ENCODE assay signal across 1 cellular context in the genomic region with DNA sequence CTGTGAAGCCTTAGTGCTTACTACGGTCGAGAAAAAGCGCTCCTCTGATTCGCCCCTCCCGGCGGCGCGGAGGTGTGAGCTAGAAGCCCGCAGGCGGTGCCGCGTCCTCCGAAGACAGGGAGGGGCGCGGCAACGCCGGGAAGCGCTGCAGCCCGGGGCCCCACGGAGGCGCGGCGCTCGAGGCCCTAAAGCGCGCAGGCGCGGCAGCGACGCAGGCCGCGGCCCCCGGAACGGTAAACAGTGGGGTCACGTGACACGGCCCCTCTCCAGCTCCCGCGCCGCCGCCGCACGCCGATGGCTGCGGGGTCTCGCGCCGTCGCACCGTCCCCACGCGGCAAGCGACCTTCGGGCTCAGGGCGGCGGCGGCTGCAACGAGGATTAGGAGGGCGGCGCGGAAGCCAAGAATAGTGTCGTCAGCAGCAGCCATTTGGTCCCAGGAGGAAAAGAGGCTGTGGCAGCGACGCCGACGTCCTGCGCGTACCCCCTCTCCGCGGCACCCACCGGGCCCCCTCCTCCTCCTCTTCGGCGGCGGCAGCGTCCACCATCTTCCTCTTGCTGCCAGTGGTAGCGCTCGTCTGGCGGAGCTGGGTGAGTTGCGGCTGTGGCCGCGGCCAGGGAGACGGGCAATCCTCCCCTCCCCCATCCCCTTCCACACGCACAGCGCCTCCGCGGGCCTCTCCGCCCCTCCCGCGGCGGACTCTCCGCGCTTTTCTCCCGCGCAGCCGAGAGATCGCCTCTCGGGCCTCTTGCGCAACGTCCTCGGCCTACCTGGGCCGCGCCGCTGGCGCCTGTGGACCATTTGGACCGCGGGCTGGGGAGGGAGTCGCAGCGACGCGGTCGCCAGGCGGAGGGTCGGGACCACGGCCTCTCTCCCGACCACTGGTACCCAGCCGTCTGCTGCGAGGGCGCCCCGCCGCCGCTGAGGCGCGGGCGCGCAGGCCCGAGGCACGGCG.
TF ChIP-seq lines count a peak whose summit lies in the region.

A gene with protein sequence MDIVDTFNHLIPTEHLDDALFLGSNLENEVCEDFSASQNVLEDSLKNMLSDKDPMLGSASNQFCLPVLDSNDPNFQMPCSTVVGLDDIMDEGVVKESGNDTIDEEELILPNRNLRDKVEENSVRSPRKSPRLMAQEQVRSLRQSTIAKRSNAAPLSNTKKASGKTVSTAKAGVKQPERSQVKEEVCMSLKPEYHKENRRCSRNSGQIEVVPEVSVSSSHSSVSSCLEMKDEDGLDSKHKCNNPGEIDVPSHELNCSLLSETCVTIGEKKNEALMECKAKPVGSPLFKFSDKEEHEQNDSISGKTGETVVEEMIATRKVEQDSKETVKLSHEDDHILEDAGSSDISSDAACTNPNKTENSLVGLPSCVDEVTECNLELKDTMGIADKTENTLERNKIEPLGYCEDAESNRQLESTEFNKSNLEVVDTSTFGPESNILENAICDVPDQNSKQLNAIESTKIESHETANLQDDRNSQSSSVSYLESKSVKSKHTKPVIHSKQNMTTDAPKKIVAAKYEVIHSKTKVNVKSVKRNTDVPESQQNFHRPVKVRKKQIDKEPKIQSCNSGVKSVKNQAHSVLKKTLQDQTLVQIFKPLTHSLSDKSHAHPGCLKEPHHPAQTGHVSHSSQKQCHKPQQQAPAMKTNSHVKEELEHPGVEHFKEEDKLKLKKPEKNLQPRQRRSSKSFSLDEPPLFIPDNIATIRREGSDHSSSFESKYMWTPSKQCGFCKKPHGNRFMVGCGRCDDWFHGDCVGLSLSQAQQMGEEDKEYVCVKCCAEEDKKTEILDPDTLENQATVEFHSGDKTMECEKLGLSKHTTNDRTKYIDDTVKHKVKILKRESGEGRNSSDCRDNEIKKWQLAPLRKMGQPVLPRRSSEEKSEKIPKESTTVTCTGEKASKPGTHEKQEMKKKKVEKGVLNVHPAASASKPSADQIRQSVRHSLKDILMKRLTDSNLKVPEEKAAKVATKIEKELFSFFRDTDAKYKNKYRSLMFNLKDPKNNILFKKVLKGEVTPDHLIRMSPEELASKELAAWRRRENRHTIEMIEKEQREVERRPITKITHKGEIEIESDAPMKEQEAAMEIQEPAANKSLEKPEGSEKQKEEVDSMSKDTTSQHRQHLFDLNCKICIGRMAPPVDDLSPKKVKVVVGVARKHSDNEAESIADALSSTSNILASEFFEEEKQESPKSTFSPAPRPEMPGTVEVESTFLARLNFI (N-terminal part only) (plus strand): TSS at position 240 of the 953 bp plus-strand sequence. CDS start 10,750 bp downstream, outside the sequence.

TF ChIP-seq in K562, 482 proteins besides CTCF, POLR2A, EP300 and RAD21 (continued from another document and continues in another):
- TF ChIP-seq, protein P1, sequence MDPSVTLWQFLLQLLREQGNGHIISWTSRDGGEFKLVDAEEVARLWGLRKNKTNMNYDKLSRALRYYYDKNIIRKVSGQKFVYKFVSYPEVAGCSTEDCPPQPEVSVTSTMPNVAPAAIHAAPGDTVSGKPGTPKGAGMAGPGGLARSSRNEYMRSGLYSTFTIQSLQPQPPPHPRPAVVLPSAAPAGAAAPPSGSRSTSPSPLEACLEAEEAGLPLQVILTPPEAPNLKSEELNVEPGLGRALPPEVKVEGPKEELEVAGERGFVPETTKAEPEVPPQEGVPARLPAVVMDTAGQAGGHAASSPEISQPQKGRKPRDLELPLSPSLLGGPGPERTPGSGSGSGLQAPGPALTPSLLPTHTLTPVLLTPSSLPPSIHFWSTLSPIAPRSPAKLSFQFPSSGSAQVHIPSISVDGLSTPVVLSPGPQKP (CRISPR knock-in tag; IDR thresholded peaks at IDR 0.05): no peak
- TF ChIP-seq, protein P2, sequence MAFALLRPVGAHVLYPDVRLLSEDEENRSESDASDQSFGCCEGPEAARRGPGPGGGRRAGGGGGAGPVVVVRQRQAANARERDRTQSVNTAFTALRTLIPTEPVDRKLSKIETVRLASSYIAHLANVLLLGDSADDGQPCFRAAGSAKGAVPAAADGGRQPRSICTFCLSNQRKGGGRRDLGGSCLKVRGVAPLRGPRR (CRISPR knock-in tag; IDR thresholded peaks at IDR 0.05): no peak
- TF ChIP-seq TAL1 (IDR thresholded peaks at IDR 0.05): no peak
- TF ChIP-seq, protein P3, sequence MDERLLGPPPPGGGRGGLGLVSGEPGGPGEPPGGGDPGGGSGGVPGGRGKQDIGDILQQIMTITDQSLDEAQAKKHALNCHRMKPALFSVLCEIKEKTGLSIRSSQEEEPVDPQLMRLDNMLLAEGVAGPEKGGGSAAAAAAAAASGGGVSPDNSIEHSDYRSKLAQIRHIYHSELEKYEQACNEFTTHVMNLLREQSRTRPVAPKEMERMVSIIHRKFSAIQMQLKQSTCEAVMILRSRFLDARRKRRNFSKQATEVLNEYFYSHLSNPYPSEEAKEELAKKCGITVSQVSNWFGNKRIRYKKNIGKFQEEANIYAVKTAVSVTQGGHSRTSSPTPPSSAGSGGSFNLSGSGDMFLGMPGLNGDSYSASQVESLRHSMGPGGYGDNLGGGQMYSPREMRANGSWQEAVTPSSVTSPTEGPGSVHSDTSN (CRISPR knock-in tag; IDR thresholded peaks at IDR 0.05; ENCODE audit: low read depth): no peak
- TF ChIP-seq, protein P3 (tag; conservative IDR thresholded peaks at IDR 0.05; ENCODE audit: low read depth): no peak
- no peak for TF ChIP-seq POLR3G (IDR thresholded peaks at IDR 0.05; ENCODE audit: extremely low read depth, insufficient read length, insufficient replicate concordance)
- TF ChIP-seq STAT5B (CRISPR knock-in tag; IDR thresholded peaks at IDR 0.05): no peak
- TF ChIP-seq CEBPB (tag; IDR thresholded peaks at IDR 0.05): peak; percentile 100
- TF ChIP-seq FOXK1 (CRISPR knock-in tag; IDR thresholded peaks at IDR 0.05; ENCODE audit: borderline replicate concordance): peak; percentile 35; the same call in 1 of the 2 replicates
- TF ChIP-seq HNRNPL (IDR thresholded peaks at IDR 0.05; ENCODE audit: low read depth, low read length): peak; percentile 30; the same call in 1 of the 2 replicates
- TF ChIP-seq, protein P4, sequence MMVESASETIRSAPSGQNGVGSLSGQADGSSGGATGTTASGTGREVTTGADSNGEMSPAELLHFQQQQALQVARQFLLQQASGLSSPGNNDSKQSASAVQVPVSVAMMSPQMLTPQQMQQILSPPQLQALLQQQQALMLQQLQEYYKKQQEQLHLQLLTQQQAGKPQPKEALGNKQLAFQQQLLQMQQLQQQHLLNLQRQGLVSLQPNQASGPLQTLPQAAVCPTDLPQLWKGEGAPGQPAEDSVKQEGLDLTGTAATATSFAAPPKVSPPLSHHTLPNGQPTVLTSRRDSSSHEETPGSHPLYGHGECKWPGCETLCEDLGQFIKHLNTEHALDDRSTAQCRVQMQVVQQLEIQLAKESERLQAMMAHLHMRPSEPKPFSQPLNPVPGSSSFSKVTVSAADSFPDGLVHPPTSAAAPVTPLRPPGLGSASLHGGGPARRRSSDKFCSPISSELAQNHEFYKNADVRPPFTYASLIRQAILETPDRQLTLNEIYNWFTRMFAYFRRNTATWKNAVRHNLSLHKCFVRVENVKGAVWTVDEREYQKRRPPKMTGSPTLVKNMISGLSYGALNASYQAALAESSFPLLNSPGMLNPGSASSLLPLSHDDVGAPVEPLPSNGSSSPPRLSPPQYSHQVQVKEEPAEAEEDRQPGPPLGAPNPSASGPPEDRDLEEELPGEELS (CRISPR knock-in tag; IDR thresholded peaks at IDR 0.05; ENCODE audit: borderline replicate concordance): peak; percentile 92; the same call in 1 of the 2 replicates
- TF ChIP-seq, protein P5, sequence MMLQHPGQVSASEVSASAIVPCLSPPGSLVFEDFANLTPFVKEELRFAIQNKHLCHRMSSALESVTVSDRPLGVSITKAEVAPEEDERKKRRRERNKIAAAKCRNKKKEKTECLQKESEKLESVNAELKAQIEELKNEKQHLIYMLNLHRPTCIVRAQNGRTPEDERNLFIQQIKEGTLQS (IDR thresholded peaks at IDR 0.05): peak; percentile 61; the same call in 1 of the 2 replicates
- TF ChIP-seq, protein P5 (CRISPR knock-in tag; conservative IDR thresholded peaks at IDR 0.05): no peak; the same call in 1 of the 2 replicates
- TF ChIP-seq ZNF696 (CRISPR knock-in tag; conservative IDR thresholded peaks at IDR 0.05): no peak
- TF ChIP-seq, protein P6, sequence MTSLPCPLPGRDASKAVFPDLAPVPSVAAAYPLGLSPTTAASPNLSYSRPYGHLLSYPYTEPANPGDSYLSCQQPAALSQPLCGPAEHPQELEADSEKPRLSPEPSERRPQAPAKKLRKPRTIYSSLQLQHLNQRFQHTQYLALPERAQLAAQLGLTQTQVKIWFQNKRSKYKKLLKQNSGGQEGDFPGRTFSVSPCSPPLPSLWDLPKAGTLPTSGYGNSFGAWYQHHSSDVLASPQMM (CRISPR knock-in tag; IDR thresholded peaks at IDR 0.05): no peak
- TF ChIP-seq, protein P7, sequence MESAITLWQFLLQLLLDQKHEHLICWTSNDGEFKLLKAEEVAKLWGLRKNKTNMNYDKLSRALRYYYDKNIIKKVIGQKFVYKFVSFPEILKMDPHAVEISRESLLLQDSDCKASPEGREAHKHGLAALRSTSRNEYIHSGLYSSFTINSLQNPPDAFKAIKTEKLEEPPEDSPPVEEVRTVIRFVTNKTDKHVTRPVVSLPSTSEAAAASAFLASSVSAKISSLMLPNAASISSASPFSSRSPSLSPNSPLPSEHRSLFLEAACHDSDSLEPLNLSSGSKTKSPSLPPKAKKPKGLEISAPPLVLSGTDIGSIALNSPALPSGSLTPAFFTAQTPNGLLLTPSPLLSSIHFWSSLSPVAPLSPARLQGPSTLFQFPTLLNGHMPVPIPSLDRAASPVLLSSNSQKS (CRISPR knock-in tag; IDR thresholded peaks at IDR 0.05): no peak
- 0 out of 2 replicates have a peak, but pooled peaks have one; percentile 7 for TF ChIP-seq MXI1 (IDR thresholded peaks at IDR 0.05; ENCODE audit: low read depth, low read length)
- peak; percentile 29 to 83; a peak in 3 of 4 replicates for TF ChIP-seq FOXK2 (conservative IDR thresholded peaks at IDR 0.05 in 1 of 2, IDR thresholded peaks at IDR 0.05 in 1 of 2; ENCODE audit: low read depth in 2 of 2)
- no peak for TF ChIP-seq TCF3 (CRISPR knock-in tag; IDR thresholded peaks at IDR 0.05)
- no peak for TF ChIP-seq SREBF1 (IDR thresholded peaks at IDR 0.05; ENCODE audit: borderline replicate concordance, low read depth, low read length)
- TF ChIP-seq HDGF (IDR thresholded peaks at IDR 0.05): no peak
- TF ChIP-seq FIP1L1 (IDR thresholded peaks at IDR 0.05; ENCODE audit: low read depth, low read length, poor library complexity, severe bottlenecking): peak; percentile 95
- TF ChIP-seq NFXL1 (CRISPR knock-in tag; IDR thresholded peaks at IDR 0.05): no peak
- peak; percentile 91 to 92 for TF ChIP-seq NRF1 (conservative IDR thresholded peaks at IDR 0.05 in 1 of 2, IDR thresholded peaks at IDR 0.05 in 1 of 2)
- TF ChIP-seq JUND (IDR thresholded peaks at IDR 0.05; ENCODE audit: borderline replicate concordance, low read depth, low read length): peak; percentile 1; the same call in 1 of the 2 replicates
- TF ChIP-seq JUND (tag; IDR thresholded peaks at IDR 0.05; ENCODE audit: borderline replicate concordance, low read depth, low read length): peak; percentile 30; the same call in 1 of the 3 replicates
- TF ChIP-seq MTA2 (IDR thresholded peaks at IDR 0.05; ENCODE audit: low read depth): no peak
- TF ChIP-seq HMG20B (CRISPR knock-in tag; IDR thresholded peaks at IDR 0.05): no peak
- peak; percentile 92 for TF ChIP-seq ZNF282 (CRISPR knock-in tag; IDR thresholded peaks at IDR 0.05)
- no peak for TF ChIP-seq PPARD (CRISPR knock-in tag; IDR thresholded peaks at IDR 0.05)
- TF ChIP-seq HDAC1 (IDR thresholded peaks at IDR 0.05): peak in 1 of 2 experiments; percentile 82; a peak in 2 of 4 replicates
- TF ChIP-seq BCL6 (CRISPR knock-in tag; IDR thresholded peaks at IDR 0.05): no peak
- peak; percentile 65 for TF ChIP-seq PHF20 (IDR thresholded peaks at IDR 0.05; ENCODE audit: partially characterized antibody)
- TF ChIP-seq, protein P8, sequence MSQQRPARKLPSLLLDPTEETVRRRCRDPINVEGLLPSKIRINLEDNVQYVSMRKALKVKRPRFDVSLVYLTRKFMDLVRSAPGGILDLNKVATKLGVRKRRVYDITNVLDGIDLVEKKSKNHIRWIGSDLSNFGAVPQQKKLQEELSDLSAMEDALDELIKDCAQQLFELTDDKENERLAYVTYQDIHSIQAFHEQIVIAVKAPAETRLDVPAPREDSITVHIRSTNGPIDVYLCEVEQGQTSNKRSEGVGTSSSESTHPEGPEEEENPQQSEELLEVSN (IDR thresholded peaks at IDR 0.05; ENCODE audit: borderline replicate concordance in 1 of 2, extremely low read depth in 1 of 2, insufficient read depth in 1 of 2, insufficient read length in 1 of 2, low read depth in 1 of 2, low read length in 1 of 2, poor library complexity in 1 of 2, severe bottlenecking in 1 of 2): peak; percentile 95 to 99
- TF ChIP-seq, protein P9, sequence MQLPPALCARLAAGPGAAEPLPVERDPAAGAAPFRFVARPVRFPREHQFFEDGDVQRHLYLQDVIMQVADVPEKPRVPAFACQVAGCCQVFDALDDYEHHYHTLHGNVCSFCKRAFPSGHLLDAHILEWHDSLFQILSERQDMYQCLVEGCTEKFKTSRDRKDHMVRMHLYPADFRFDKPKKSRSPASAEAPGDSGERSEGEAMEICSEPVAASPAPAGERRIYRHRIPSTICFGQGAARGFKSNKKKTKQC (CRISPR knock-in tag; IDR thresholded peaks at IDR 0.05): peak; percentile 79; the same call in 1 of the 2 replicates
- peak; percentile 44 to 85 (median 79) for TF ChIP-seq YY1 (IDR thresholded peaks at IDR 0.05; ENCODE audit: borderline replicate concordance in 1 of 3, control insufficient read depth in 1 of 3, extremely low read depth in 1 of 3, insufficient read depth in 3 of 3, insufficient read length in 1 of 3, insufficient replicate concordance in 2 of 3, low read depth in 1 of 3, low read length in 2 of 3)
- TF ChIP-seq, protein P10, sequence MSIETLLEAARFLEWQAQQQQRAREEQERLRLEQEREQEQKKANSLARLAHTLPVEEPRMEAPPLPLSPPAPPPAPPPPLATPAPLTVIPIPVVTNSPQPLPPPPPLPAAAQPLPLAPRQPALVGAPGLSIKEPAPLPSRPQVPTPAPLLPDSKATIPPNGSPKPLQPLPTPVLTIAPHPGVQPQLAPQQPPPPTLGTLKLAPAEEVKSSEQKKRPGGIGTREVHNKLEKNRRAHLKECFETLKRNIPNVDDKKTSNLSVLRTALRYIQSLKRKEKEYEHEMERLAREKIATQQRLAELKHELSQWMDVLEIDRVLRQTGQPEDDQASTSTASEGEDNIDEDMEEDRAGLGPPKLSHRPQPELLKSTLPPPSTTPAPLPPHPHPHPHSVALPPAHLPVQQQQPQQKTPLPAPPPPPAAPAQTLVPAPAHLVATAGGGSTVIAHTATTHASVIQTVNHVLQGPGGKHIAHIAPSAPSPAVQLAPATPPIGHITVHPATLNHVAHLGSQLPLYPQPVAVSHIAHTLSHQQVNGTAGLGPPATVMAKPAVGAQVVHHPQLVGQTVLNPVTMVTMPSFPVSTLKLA (conservative IDR thresholded peaks at IDR 0.05): peak; percentile 88 to 95
- TF ChIP-seq ELF1 (tag; IDR thresholded peaks at IDR 0.05): 0 out of 2 replicates have a peak, but pooled peaks have one; percentile 11
- TF ChIP-seq TBP (optimal IDR thresholded peaks at IDR 0.05; ENCODE audit: low read depth, low read length): peak; percentile 59
